In the genomic region with DNA sequence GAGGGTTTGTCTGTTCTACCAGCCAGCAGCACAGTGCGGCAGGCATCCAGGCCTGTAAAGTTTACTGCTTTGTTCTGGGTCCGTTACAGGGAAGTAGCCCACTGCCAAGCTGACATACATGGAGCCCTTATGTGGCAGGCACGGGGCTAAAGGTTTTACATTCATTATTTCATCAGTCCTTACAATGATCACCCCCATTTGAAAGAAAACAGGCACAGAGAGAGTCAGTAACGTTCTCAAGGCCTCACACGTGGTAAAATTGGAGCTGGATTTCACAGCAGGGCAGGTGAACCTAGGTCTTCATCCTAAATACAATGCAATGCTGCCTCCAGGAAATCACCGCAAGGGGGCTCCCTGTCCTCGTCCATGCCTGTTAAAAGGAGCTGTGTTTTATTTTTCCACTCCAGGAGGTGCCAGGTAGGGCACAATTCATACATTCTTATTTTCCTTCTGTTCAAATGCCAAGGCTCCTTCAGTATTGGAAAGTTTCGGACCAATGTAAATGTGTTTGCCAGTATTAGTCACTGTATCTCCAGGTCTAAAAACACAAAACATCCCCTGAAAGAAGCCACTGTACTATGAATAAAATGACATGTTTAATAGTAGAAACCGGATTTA, we compare ENCODE assay signal across 8 cellular contexts.
DNase-seq lines count a peak whose midpoint lies in the region; ATAC-seq and TF ChIP-seq lines count a peak whose summit lies in the region.

No MANE protein-coding gene starts in this region.

- DNase-seq in HT-29 (ENCODE audit: low spot score) (peak; percentile 92), RPMI8226 (peak; percentile 49), cardiac fibroblast (ENCODE audit: low read depth in 2 of 2) (peak; percentile 65 to 66), left colon (peak; percentile 73 to 91)
- peak; percentile 12 to 13 for DNase-seq in stimulated activated CD8-positive, alpha-beta memory T cell treated with anti-CD3 and anti-CD28 coated beads, Interleukin-15, amount 100 ng/mL, for 48 hours (ENCODE audit: low read depth in 2 of 2)
- DNase-seq in activated CD4-positive, CD25-positive, alpha-beta regulatory T cell treated with anti-CD3 and anti-CD28 coated beads, Interleukin-2, amount 50 U/mL, for 72 hours, result no peak

- intact Hi-C loops in left colon (cut with DNase I, micrococcal nuclease), result loop anchor here in 1 of 2 donors (5.0 to 10.0 kb wide), 3 partner anchors 236 to 346 kb away; no protein-coding TSS in a partner anchor

- H3K4me3 ChIP-seq in cardiac fibroblast (replicated peaks in 1 of 2; ENCODE audit: low read depth in 2 of 2, low read length in 2 of 2), result no peak overlapping the region

- ATAC-seq in left colon, result peak; percentile 92

- H3K27ac ChIP-seq in 22Rv1, result no peak overlapping the region

- TF ChIP-seq CTCF in 22Rv1 (IDR thresholded peaks at IDR 0.05) (peak; percentile 93), GM12872 (IDR thresholded peaks at IDR 0.05; ENCODE audit: insufficient read depth, low read depth, low read length) (peak; percentile 89), cardiac fibroblast (IDR thresholded peaks at IDR 0.05; ENCODE audit: low read depth, low read length) (peak; percentile 81)
